ENCODE assay signal across 22 cellular contexts in the genomic region with DNA sequence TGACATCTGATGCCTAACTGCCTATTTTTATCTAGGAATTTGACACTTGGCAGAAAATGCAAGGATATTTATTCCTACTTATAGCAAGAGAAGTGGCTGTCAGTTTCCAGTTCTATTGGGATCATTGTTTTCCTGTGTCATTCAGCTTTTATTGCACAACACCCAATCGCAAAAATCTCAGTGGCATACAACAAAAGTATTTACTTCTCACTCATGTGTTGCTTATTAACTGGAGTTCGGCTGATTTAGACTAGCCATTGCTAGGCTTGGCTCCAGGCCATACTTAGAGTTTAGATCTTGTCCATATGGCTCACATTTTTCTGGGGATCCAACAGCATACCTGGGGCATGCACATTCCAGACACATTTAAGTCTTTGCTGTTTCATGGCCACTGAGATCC.
DNase-seq lines count a peak whose midpoint lies in the region; ATAC-seq and TF ChIP-seq lines count a peak whose summit lies in the region.
"Had no signal": no experiment of that assay in that cellular context is flagged by ENCODE, and none has a peak within 500 bp of the region (broad histone marks: within the 10 kb centered on the region; RNA-seq: fewer than 3 reads in every experiment).

No MANE protein-coding gene starts in this region.

- H3K4me3 Mint-ChIP-seq in Calu3 (ENCODE audit: low read depth, unreplicated experiment): no peak overlapping the region
- no peak overlapping the region for H3K4me3 Mint-ChIP-seq in type B pancreatic cell
- H3K4me3 Mint-ChIP-seq: activated CD8-positive, alpha-beta memory T cell treated with anti-CD3 and anti-CD28 coated beads, Interleukin-2, amount 10 ng/mL, durations not matched to agents 7 days and 5 days; H9; immature natural killer cell; naive B cell had no signal

- no peaks in the 10 kb centered on the region for H3K27me3 Mint-ChIP-seq in Calu3 (ENCODE audit: unreplicated experiment)
- no peaks in the 10 kb centered on the region for H3K27me3 Mint-ChIP-seq in type B pancreatic cell
- H3K27me3 Mint-ChIP-seq: activated CD8-positive, alpha-beta memory T cell treated with anti-CD3 and anti-CD28 coated beads, Interleukin-2, amount 10 ng/mL, durations not matched to agents 7 days and 5 days; naive B cell had no signal

- peak; percentile 15 for DNase-seq in Calu3
- peak; percentile 37 for DNase-seq in HFF-Myc (ENCODE audit: extremely low read depth, low read depth)
- peak; percentile 3 for DNase-seq in astrocyte of the hippocampus (ENCODE audit: low read depth, low spot score)
- DNase-seq in glomerular visceral epithelial cell (ENCODE audit: extremely low spot score): peak; percentile 5
- no peak for DNase-seq in type B pancreatic cell (ENCODE audit: extremely low spot score, unreplicated experiment)
- DNase-seq in NCI-H2196 treated with DMSO at 0.1 percent for 48 hours (lab: John Stamatoyannopoulos, UW; ENCODE audit: unreplicated experiment): no peak
- DNase-seq: activated CD4-positive, CD25-positive, alpha-beta regulatory T cell treated with anti-CD3 and anti-CD28 coated beads, Interleukin-2, amount 50 U/mL, for 72 hours; activated CD8-positive, alpha-beta memory T cell treated with anti-CD3 and anti-CD28 coated beads, Interleukin-2, amount 10 ng/mL, durations not matched to agents 7 days and 5 days; cerebellar nuclear complex; DMS153; H9; head of caudate nucleus; immature natural killer cell; naive B cell; NCI-H1105; NCI-H446 treated with DMSO at 0.1 percent for 48 hours; OCI-M1; stimulated activated CD4-positive, alpha-beta T cell treated with anti-CD3 and anti-CD28 coated beads, Interleukin-4, amount 100 ng/mL, for 4 hours; testis had no signal

- H3K9me3 Mint-ChIP-seq in Calu3 (ENCODE audit: low read depth, unreplicated experiment) (peaks cover 7% of the 10 kb centered on the region), type B pancreatic cell (peaks cover 3% of the 10 kb centered on the region)

- TF ChIP-seq CTCF in Calu3 (IDR thresholded peaks at IDR 0.05; ENCODE audit: unreplicated experiment) (no peak), HFF-Myc (IDR thresholded peaks at IDR 0.05; ENCODE audit: low read depth, low read length, missing control alignments) (no peak), type B pancreatic cell (conservative IDR thresholded peaks at IDR 0.05) (no peak)

- no TSS peak for BruUV-seq in Calu3 (replicated peaks; lab: Mats Ljungman, UMichigan)

- H3K27ac Mint-ChIP-seq in Calu3 (ENCODE audit: unreplicated experiment) (no peak overlapping the region), type B pancreatic cell (no peak overlapping the region)
- H3K27ac Mint-ChIP-seq: activated CD8-positive, alpha-beta memory T cell treated with anti-CD3 and anti-CD28 coated beads, Interleukin-2, amount 10 ng/mL, durations not matched to agents 7 days and 5 days; H9; immature natural killer cell; naive B cell had no signal

- CTCF ChIA-PET in Calu3 (lab: Charles Lee): no interaction called here

- ATAC-seq in esophagus mucosa: no peak
- no peak for ATAC-seq in GM19455 (IDR thresholded peaks at IDR 0.05; ENCODE audit: unreplicated experiment)
- ATAC-seq: activated CD8-positive, alpha-beta memory T cell treated with anti-CD3 and anti-CD28 coated beads, Interleukin-2, amount 10 ng/mL, durations not matched to agents 7 days and 5 days had no signal

- H3K4me1 Mint-ChIP-seq in Calu3 (ENCODE audit: low read depth, unreplicated experiment): peaks cover 11% of the 10 kb centered on the region
- no peaks in the 10 kb centered on the region for H3K4me1 Mint-ChIP-seq in type B pancreatic cell (ENCODE audit: unreplicated experiment)
- H3K4me1 Mint-ChIP-seq: activated CD8-positive, alpha-beta memory T cell treated with anti-CD3 and anti-CD28 coated beads, Interleukin-2, amount 10 ng/mL, durations not matched to agents 7 days and 5 days; H9; immature natural killer cell; naive B cell had no signal

- no peaks in the 10 kb centered on the region for H3K36me3 Mint-ChIP-seq in Calu3 (ENCODE audit: insufficient read depth, unreplicated experiment)
- H3K36me3 Mint-ChIP-seq in type B pancreatic cell: no peaks in the 10 kb centered on the region
- H3K36me3 Mint-ChIP-seq: activated CD8-positive, alpha-beta memory T cell treated with anti-CD3 and anti-CD28 coated beads, Interleukin-2, amount 10 ng/mL, durations not matched to agents 7 days and 5 days; immature natural killer cell; naive B cell had no signal

- intact Hi-C loops in Calu3 (cut with micrococcal nuclease; ENCODE audit: unreplicated experiment): no loop called here

- H3K4me3 ChIP-seq in HFF-Myc (replicated peaks; ENCODE audit: low read depth, low read length): no peak overlapping the region
- H3K4me3 ChIP-seq: skin epidermis, testis had no signal

Comparison
In these comparisons a context has a peak if more than half of its experiments do, and no peak if none do; other contexts are left out.
1. DNase-seq: peak in Calu3 (single experiment), HFF-Myc (single experiment), astrocyte of the hippocampus (single experiment) and glomerular visceral epithelial cell (single experiment); none in type B pancreatic cell (single experiment) and NCI-H2196 treated with DMSO at 0.1 percent for 48 hours (single experiment).